In the genomic region with DNA sequence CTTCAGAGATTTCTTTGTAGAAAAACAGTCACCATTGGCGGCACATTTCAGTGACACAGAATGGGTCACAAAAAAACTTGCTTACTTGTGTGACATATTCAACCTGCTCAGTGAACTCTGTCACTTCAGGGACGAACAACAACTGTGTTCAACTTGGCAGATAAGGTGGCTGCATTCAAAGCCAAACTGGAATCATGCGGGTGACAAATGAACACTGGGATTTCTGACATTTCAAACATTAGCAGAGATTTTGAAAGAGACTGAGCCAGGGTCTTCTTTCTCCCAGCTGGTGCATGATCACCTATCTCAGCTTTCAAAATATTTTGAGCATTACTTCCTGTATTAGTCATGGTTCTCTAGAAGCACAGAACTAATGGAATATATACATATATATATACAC, we compare ENCODE assay signal across 20 cellular contexts. TPM values are rescaled to one million over a fixed set of nuclear protein-coding genes. Genes with fewer than 3 reads are reported as not detected.
DNase-seq lines count a peak whose midpoint lies in the region; ATAC-seq and TF ChIP-seq lines count a peak whose summit lies in the region.
"Had no signal": no experiment of that assay in that cellular context is flagged by ENCODE, and none has a peak within 500 bp of the region (broad histone marks: within the 10 kb centered on the region; RNA-seq: fewer than 3 reads in every experiment).

No MANE protein-coding gene starts in this region.

- H2AFZ ChIP-seq in SK-N-SH (ENCODE audit: low read depth): no peak overlapping the region

- ATAC-seq in activated CD8-positive, alpha-beta memory T cell treated with anti-CD3 and anti-CD28 coated beads, Interleukin-2, amount 10 ng/mL, durations not matched to agents 7 days and 5 days: no peak
- ATAC-seq in left lobe of liver: peak; percentile 16
- no peak for ATAC-seq in GM19452 (IDR thresholded peaks at IDR 0.05; ENCODE audit: unreplicated experiment)
- ATAC-seq: A549; CD8-positive, alpha-beta T cell; HCT116 had no signal

- H3K79me2 ChIP-seq in SK-N-SH (ENCODE audit: insufficient read depth): peaks cover 31% of the 10 kb centered on the region

- intact Hi-C loops in Caco-2 (cut with micrococcal nuclease; ENCODE audit: unreplicated experiment): loop anchor here (5.0 kb wide), 1 partner anchor 281 kb away; the partner anchor contains the start of gene COPS2

- POLR2A ChIA-PET in SK-N-SH (lab: Yijun Ruan, JAX): no interaction called here
- POLR2A ChIA-PET in Caco-2 (lab: Charles Lee): no interaction called here

- H3K4me1 ChIP-seq in SK-N-SH (ENCODE audit: control insufficient read depth in 1 of 2, insufficient read depth in 2 of 2, low read depth in 1 of 2, low read length in 1 of 2) (peaks cover 0 to 12% of the 10 kb centered on the region in 2 experiments; a peak in 2 of 4 replicates), Caco-2 (peaks cover 12% of the 10 kb centered on the region)

- no peak for TF ChIP-seq EP300 in SK-N-SH (IDR thresholded peaks at IDR 0.05; ENCODE audit: borderline replicate concordance in 1 of 2, low read depth in 1 of 2, low read length in 1 of 2)

- TF ChIP-seq RAD21 in SK-N-SH (IDR thresholded peaks at IDR 0.05; ENCODE audit: low read length): no peak

- no peak overlapping the region for H3K4me3 ChIP-seq in SK-N-SH (ENCODE audit: low read depth in 2 of 2, low read length in 1 of 2)
- H3K4me3 ChIP-seq in Caco-2 (ENCODE audit: low read depth, low read length): no peak overlapping the region
- H3K4me3 ChIP-seq: A549, BLaER1 had no signal

- no peak for TF ChIP-seq CTCF in SK-N-SH (IDR thresholded peaks at IDR 0.05)
- no peak for TF ChIP-seq CTCF in Caco-2 (IDR thresholded peaks at IDR 0.05; ENCODE audit: insufficient read depth in 1 of 2, low read depth in 1 of 2, low read length in 1 of 2, severe bottlenecking in 1 of 2, unreplicated experiment in 1 of 2)

- H3K36me3 Mint-ChIP-seq in activated CD8-positive, alpha-beta memory T cell treated with anti-CD3 and anti-CD28 coated beads, Interleukin-2, amount 10 ng/mL, durations not matched to agents 7 days and 5 days: peaks cover 26% of the 10 kb centered on the region
- H3K36me3 Mint-ChIP-seq in Caco-2 (ENCODE audit: insufficient read depth, unreplicated experiment): peaks cover 12% of the 10 kb centered on the region
- H3K36me3 Mint-ChIP-seq: IgD-negative memory B cell had no signal

- H3K27ac Mint-ChIP-seq in activated CD8-positive, alpha-beta memory T cell treated with anti-CD3 and anti-CD28 coated beads, Interleukin-2, amount 10 ng/mL, durations not matched to agents 7 days and 5 days: peak overlapping the region; percentile 13
- no peak overlapping the region for H3K27ac Mint-ChIP-seq in Caco-2 (ENCODE audit: unreplicated experiment)
- H3K27ac Mint-ChIP-seq: CD14-positive monocyte, HFFc6 had no signal

- DNase-seq in activated CD8-positive, alpha-beta memory T cell treated with anti-CD3 and anti-CD28 coated beads, Interleukin-2, amount 10 ng/mL, durations not matched to agents 7 days and 5 days: no peak
- DNase-seq in activated CD8-positive, alpha-beta memory T cell treated with anti-CD3 and anti-CD28 coated beads, Interleukin-2, amount 50 U/mL, for 48 hours: no peak
- peak; percentile 52 for DNase-seq in left lobe of liver (ENCODE audit: low spot score)
- DNase-seq in substantia nigra (lab: John Stamatoyannopoulos, UW): no peak
- no peak for DNase-seq in SK-N-SH
- no peak for DNase-seq in Caco-2
- DNase-seq: CD8-positive, alpha-beta T cell; GDM1; GOT3; H7; HFFc6; KBM-7 had no signal

- H3K9ac ChIP-seq in SK-N-SH: no peak overlapping the region
- H3K9ac ChIP-seq: BLaER1 had no signal

- no peaks in the 10 kb centered on the region for H3K9me2 ChIP-seq in SK-N-SH

- no peaks in the 10 kb centered on the region for H3K9me3 Mint-ChIP-seq in activated CD8-positive, alpha-beta memory T cell treated with anti-CD3 and anti-CD28 coated beads, Interleukin-2, amount 10 ng/mL, durations not matched to agents 7 days and 5 days (ENCODE audit: low read depth)
- no peaks in the 10 kb centered on the region for H3K9me3 Mint-ChIP-seq in Caco-2 (ENCODE audit: unreplicated experiment)
- H3K9me3 Mint-ChIP-seq: HFFc6 had no signal

- peaks cover 7% of the 10 kb centered on the region for H3F3A ChIP-seq in SK-N-SH (replicated peaks; ENCODE audit: insufficient read depth)

- peaks cover 17% of the 10 kb centered on the region for H4K20me1 ChIP-seq in SK-N-SH (ENCODE audit: insufficient read depth)

- H3K9me3 ChIP-seq in SK-N-SH: no peaks in the 10 kb centered on the region
- no peaks in the 10 kb centered on the region for H3K9me3 ChIP-seq in Caco-2
- H3K9me3 ChIP-seq: A549, BLaER1 had no signal

- BruUV-seq in Caco-2 (replicated peaks; lab: Mats Ljungman, UMichigan): no TSS peak

- peaks cover 19% of the 10 kb centered on the region for H3K27me3 Mint-ChIP-seq in activated CD8-positive, alpha-beta memory T cell treated with anti-CD3 and anti-CD28 coated beads, Interleukin-2, amount 10 ng/mL, durations not matched to agents 7 days and 5 days
- peaks cover 8% of the 10 kb centered on the region for H3K27me3 Mint-ChIP-seq in Caco-2 (ENCODE audit: insufficient read depth, unreplicated experiment)

- no peak overlapping the region for H3K4me2 ChIP-seq in SK-N-SH
- H3K4me2 ChIP-seq: A549, BLaER1 had no signal

- H3K36me3 ChIP-seq in SK-N-SH (replicated peaks in 1 of 2; ENCODE audit: control insufficient read depth in 1 of 2, insufficient read depth in 2 of 2, low read length in 1 of 2): peaks cover 4 to 13% of the 10 kb centered on the region in 2 experiments
- no peaks in the 10 kb centered on the region for H3K36me3 ChIP-seq in Caco-2 (ENCODE audit: control insufficient read depth, insufficient read depth, low read length)
- H3K36me3 ChIP-seq: BLaER1 had no signal

- no peak overlapping the region for H3K4me3 Mint-ChIP-seq in activated CD8-positive, alpha-beta memory T cell treated with anti-CD3 and anti-CD28 coated beads, Interleukin-2, amount 10 ng/mL, durations not matched to agents 7 days and 5 days
- no peak overlapping the region for H3K4me3 Mint-ChIP-seq in Caco-2 (ENCODE audit: unreplicated experiment)
- H3K4me3 Mint-ChIP-seq: CD14-positive monocyte had no signal

- H3K27me3 ChIP-seq in SK-N-SH (ENCODE audit: insufficient read depth): no peaks in the 10 kb centered on the region
- no peaks in the 10 kb centered on the region for H3K27me3 ChIP-seq in Caco-2 (replicated peaks; ENCODE audit: control insufficient read depth, insufficient read depth, low read length)
- H3K27me3 ChIP-seq: BLaER1 had no signal

- peak overlapping the region; percentile 56 for H3K27ac ChIP-seq in substantia nigra (ENCODE audit: low read depth, low read length, poor library complexity, severe bottlenecking)
- no peak overlapping the region for H3K27ac ChIP-seq in SK-N-SH (ENCODE audit: low read depth in 2 of 2, low read length in 1 of 2)
- H3K27ac ChIP-seq: 22Rv1, A549, BLaER1, HL-60 had no signal

- CTCF ChIA-PET in activated CD8-positive, alpha-beta memory T cell treated with anti-CD3 and anti-CD28 coated beads, Interleukin-2, amount 10 ng/mL, durations not matched to agents 7 days and 5 days (lab: Charles Lee): interaction anchor here (1.7 to 1.8 kb wide), 2 partner anchors 15 to 90 kb away, joined by 5 to 8 read pairs; no protein-coding TSS in a partner anchor
- CTCF ChIA-PET in SK-N-SH (lab: Yijun Ruan, JAX) (interaction anchor here (1.2 to 4.1 kb wide), 4 partner anchors 14 to 518 kb away, joined by 3 to 15 read pairs (median 8); no protein-coding TSS in a partner anchor), Caco-2 (lab: Charles Lee) (no interaction called here)

- WGBS in SK-N-SH (ENCODE audit: low lambda C conversion rate): 89% methylated on average over 3 of the region's 3 CpGs

- H3K4me1 Mint-ChIP-seq in activated CD8-positive, alpha-beta memory T cell treated with anti-CD3 and anti-CD28 coated beads, Interleukin-2, amount 10 ng/mL, durations not matched to agents 7 days and 5 days: peaks cover 51% of the 10 kb centered on the region
- H3K4me1 Mint-ChIP-seq in Caco-2 (ENCODE audit: low read depth, unreplicated experiment): peaks cover 17% of the 10 kb centered on the region

TF ChIP-seq in SK-N-SH, 30 proteins besides CTCF, POLR2A, EP300 and RAD21:
- TF ChIP-seq, protein P1, sequence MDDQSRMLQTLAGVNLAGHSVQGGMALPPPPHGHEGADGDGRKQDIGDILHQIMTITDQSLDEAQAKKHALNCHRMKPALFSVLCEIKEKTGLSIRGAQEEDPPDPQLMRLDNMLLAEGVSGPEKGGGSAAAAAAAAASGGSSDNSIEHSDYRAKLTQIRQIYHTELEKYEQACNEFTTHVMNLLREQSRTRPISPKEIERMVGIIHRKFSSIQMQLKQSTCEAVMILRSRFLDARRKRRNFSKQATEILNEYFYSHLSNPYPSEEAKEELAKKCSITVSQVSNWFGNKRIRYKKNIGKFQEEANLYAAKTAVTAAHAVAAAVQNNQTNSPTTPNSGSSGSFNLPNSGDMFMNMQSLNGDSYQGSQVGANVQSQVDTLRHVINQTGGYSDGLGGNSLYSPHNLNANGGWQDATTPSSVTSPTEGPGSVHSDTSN (IDR thresholded peaks at IDR 0.05): no peak
- TF ChIP-seq RFX5 (IDR thresholded peaks at IDR 0.05; ENCODE audit: low read length): no peak

RNA-seq across cellular contexts. Expression of gene EID1, which starts 1.9 kb away (rescaled TPM):
- total RNA-seq in activated CD8-positive, alpha-beta memory T cell treated with anti-CD3 and anti-CD28 coated beads, Interleukin-2, amount 10 ng/mL, durations not matched to agents 7 days and 5 days: 100 to 1,000 TPM; 100 to 133 TPM
- total RNA-seq in left lobe of liver (46.1 TPM), Caco-2 (2022) (60.6 and 63.6 TPM in 2 replicates)
- polyA plus RNA-seq in SK-N-SH (2012; rRNA removed): 170 and 228 TPM in 2 replicates
- polyA plus RNA-seq in SK-N-SH (2012; cell fraction: cytosol; rRNA removed): 219 and 294 TPM in 2 replicates
- 90.3 and 100 TPM in 2 replicates for polyA plus RNA-seq in SK-N-SH (2012; cell fraction: nucleus; rRNA removed)
